16 cellular contexts compared by ENCODE assay signal in the genomic region with DNA sequence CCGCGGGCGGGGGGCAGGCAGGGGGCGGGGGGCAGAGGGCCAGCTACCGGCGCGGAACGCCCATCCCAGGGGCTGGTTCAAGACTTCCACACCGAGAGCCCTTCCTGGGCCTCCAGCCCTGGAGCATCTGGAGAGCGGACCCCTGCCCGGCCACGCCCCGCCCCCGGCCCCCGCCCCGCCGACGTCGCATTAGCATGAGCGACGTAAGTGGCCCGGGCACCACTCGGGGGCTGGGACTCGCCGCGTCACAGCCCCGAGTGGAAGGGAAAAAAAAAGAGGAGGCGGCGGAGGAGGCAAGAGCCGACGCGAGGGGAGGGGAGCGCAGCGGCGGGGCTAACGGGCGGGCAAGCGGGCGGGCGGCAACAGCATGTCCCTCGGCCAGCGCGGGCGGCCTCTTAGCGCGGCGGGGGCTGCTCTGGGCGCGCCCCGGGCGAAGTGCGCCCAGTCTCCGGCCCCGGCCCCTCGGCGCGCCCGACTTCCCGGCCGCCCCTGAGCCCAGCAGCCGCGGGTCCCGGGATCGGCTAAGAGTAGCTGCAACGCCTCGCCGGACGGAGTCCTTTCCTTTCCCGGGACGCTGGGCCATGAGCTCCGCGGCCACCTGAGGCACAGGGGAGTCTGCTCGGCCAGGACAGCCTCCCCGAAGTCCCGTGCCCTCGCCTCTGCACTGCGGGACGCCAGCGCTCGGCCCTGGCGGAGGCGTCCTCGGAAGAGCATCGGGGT. TPM values are rescaled to one million over a fixed set of nuclear protein-coding genes. Genes with fewer than 3 reads are reported as not detected.
DNase-seq lines count a peak whose midpoint lies in the region; ATAC-seq and TF ChIP-seq lines count a peak whose summit lies in the region.
"Had no signal": no experiment of that assay in that cellular context is flagged by ENCODE, and none has a peak within 500 bp of the region (broad histone marks: within the 10 kb centered on the region; RNA-seq: fewer than 3 reads in every experiment).

A gene (plus strand): TSS at position 296 of the 720 bp plus-strand sequence. CDS start 431 bp downstream, outside the sequence.

- peaks cover 3 to 4% of the 10 kb centered on the region in 2 donors for H3K4me1 ChIP-seq in ascending aorta
- peaks cover 0 to 37% (median 11%) of the 10 kb centered on the region in 3 donors for H3K4me1 ChIP-seq in gastroesophageal sphincter

- H3K4me3 ChIP-seq in MG63, result peak within 1 kb of the TSS; percentile 22; the same call in 1 of the 2 replicates
- peak within 1 kb of the TSS; percentile 33 to 51 for H3K4me3 ChIP-seq in ascending aorta
- peak within 1 kb of the TSS in 1 of 2 donors; percentile 22 for H3K4me3 ChIP-seq in gastroesophageal sphincter
- H3K4me3 ChIP-seq: mucosa of descending colon had no signal

- intact Hi-C loops in CD14-positive monocyte (cut with micrococcal nuclease), result no loop called here
- intact Hi-C loops in ascending aorta (cut with DNase I), result no loop called here

- H3K4me3 Mint-ChIP-seq in CD14-positive monocyte, result peak within 1 kb of the TSS in 1 of 2 donors; percentile 82
- H3K4me3 Mint-ChIP-seq in nephron, result peak within 1 kb of the TSS; percentile 54 to 79 (median 75)
- H3K4me3 Mint-ChIP-seq: central memory CD8-positive, alpha-beta T cell had no signal

- 0% methylated on average over 7 of the region's 84 CpGs; no CpG with 5 or more reads in 1 of the 2 donors for WGBS in gastroesophageal sphincter (ENCODE audit: low coverage in 1 of 2), 2 donors

- H3K36me3 ChIP-seq in MG63, result no peaks in the 10 kb centered on the region
- no peaks in the 10 kb centered on the region for H3K36me3 ChIP-seq in ascending aorta
- no peaks in the 10 kb centered on the region for H3K36me3 ChIP-seq in gastroesophageal sphincter

- DNase-seq in CD14-positive monocyte (ENCODE audit: low spot score) (peak; percentile 31), MG63 (peak; percentile 51), ascending aorta (ENCODE audit: low spot score in 2 of 2) (no peak)
- DNase-seq: activated CD8-positive, alpha-beta memory T cell treated with anti-CD3 and anti-CD28 coated beads, Interleukin-2, amount 50 U/mL, for 48 hours; CD8-positive, alpha-beta memory T cell; foreskin keratinocyte; mucosa of descending colon; NCI-H510A; stimulated activated CD4-positive, alpha-beta T cell treated with anti-CD3 and anti-CD28 coated beads, Interleukin-15, amount 100 ng/mL, for 24 hours had no signal

- ATAC-seq in GM19452 (IDR thresholded peaks at IDR 0.05; ENCODE audit: unreplicated experiment) (no peak), HG03378 (IDR thresholded peaks at IDR 0.05; ENCODE audit: unreplicated experiment) (no peak), gastroesophageal sphincter (no peak), HG02759 (IDR thresholded peaks at IDR 0.05; ENCODE audit: unreplicated experiment) (no peak)
- ATAC-seq: mucosa of descending colon had no signal

- peaks cover 89% of the 10 kb centered on the region for H3K27me3 ChIP-seq in MG63
- peaks cover 20% of the 10 kb centered on the region for H3K27me3 ChIP-seq in ascending aorta
- peaks cover 100% of the 10 kb centered on the region for H3K27me3 ChIP-seq in gastroesophageal sphincter

- TF ChIP-seq POLR2A in gastroesophageal sphincter (IDR thresholded peaks at IDR 0.05), result no peak

- H3K9me3 Mint-ChIP-seq in CD14-positive monocyte, result peaks cover 0 to 37% (median 14%) of the 10 kb centered on the region in 7 donors
- H3K9me3 Mint-ChIP-seq in nephron, result peaks cover 6% of the 10 kb centered on the region

- peaks cover 76 to 87% (median 85%) of the 10 kb centered on the region in 3 donors for H3K27me3 Mint-ChIP-seq in CD14-positive monocyte (ENCODE audit: low read depth in 3 of 3)
- H3K27me3 Mint-ChIP-seq in nephron (ENCODE audit: low read depth), result peaks cover 100% of the 10 kb centered on the region

- TF ChIP-seq EP300 in gastroesophageal sphincter (IDR thresholded peaks at IDR 0.05), result no peak

- H3K36me3 Mint-ChIP-seq in CD14-positive monocyte (peaks cover 0 to 6% of the 10 kb centered on the region in 2 donors), nephron (ENCODE audit: low read depth) (no peaks in the 10 kb centered on the region)
- H3K36me3 Mint-ChIP-seq: CD8-positive, alpha-beta memory T cell had no signal

- H3K27ac Mint-ChIP-seq in CD14-positive monocyte (no peak within 1 kb of the TSS), nephron (no peak within 1 kb of the TSS)

- no peak for TF ChIP-seq CTCF in CD14-positive monocyte (IDR thresholded peaks at IDR 0.05)
- TF ChIP-seq CTCF in ascending aorta (IDR thresholded peaks at IDR 0.05), result no peak
- no peak for TF ChIP-seq CTCF in nephron (IDR thresholded peaks at IDR 0.05; ENCODE audit: unreplicated experiment in 3 of 3)
- no peak for TF ChIP-seq CTCF in gastroesophageal sphincter (IDR thresholded peaks at IDR 0.05)

- H3K4me1 Mint-ChIP-seq in CD14-positive monocyte (peaks cover 2% of the 10 kb centered on the region), nephron (peaks cover 32% of the 10 kb centered on the region)

- peaks cover 9% of the 10 kb centered on the region for H3K9me3 ChIP-seq in MG63
- H3K9me3 ChIP-seq in ascending aorta, result no peaks in the 10 kb centered on the region
- no peaks in the 10 kb centered on the region for H3K9me3 ChIP-seq in gastroesophageal sphincter
- H3K9me3 ChIP-seq: mucosa of descending colon had no signal

- H3K27ac ChIP-seq in ascending aorta (no peak within 1 kb of the TSS), gastroesophageal sphincter (no peak within 1 kb of the TSS)
- H3K27ac ChIP-seq: foreskin keratinocyte had no signal

RNA-seq across cellular contexts. Expression of the gene that starts here (rescaled TPM):
- polyA plus RNA-seq in CD14-positive monocyte, result not detected
- not detected in 2 replicates for total RNA-seq in MG63 (2014; rRNA removed; shearing (Covaris generic); ENCODE audit: low replicate concordance)
- total RNA-seq in ascending aorta (not detected), gastroesophageal sphincter (1 to 10 TPM in 2 of 4 donors, under 1 TPM in 1, not detected in 1; 0.12 to 1.7 (median 1.5) TPM)
- total RNA-seq: CD8-positive, alpha-beta memory T cell; foreskin keratinocyte; subcutaneous adipose tissue had no signal
- polyA plus RNA-seq: CD8-positive, alpha-beta memory T cell; foreskin keratinocyte had no signal

Comparison
In these comparisons a context has a peak if more than half of its experiments do, and no peak if none do; other contexts are left out.
1. Peak in DNase-seq in CD14-positive monocyte; RNA of the gene not detected or under 1 TPM.
2. Peak in DNase-seq and H3K4me3 ChIP-seq in MG63; RNA of the gene not detected or under 1 TPM.